1 cellular context compared by ENCODE assay signal in genomic region chr3:14652360-14652907, GRCh38.
TF ChIP-seq lines count a peak whose summit lies in the region.

No MANE protein-coding gene starts in this region.

TF ChIP-seq in GM12878, 131 proteins besides CTCF, POLR2A, EP300 and RAD21:
- TF ChIP-seq MLLT1 (IDR thresholded peaks at IDR 0.05), result peak; percentile 91
TF ChIP-seq in GM12878: peak in this region for 1; not testable (repeated sequence) for 130.
